ENCODE assay signal across 7 cellular contexts in genomic region chr17:76071497-76072148, GRCh38. TPM values are rescaled to one million over a fixed set of nuclear protein-coding genes. Genes with fewer than 3 reads are reported as not detected.
DNase-seq lines count a peak whose midpoint lies in the region; ATAC-seq and TF ChIP-seq lines count a peak whose summit lies in the region.

No MANE protein-coding gene starts in this region.

- H3K4me3 ChIP-seq in H7 (ENCODE audit: insufficient read depth, low read depth, low read length), result peak overlapping the region; percentile 71
- H3K4me3 ChIP-seq in WERI-Rb-1 (ENCODE audit: low read depth, low read length), result peak overlapping the region; percentile 78
- peak overlapping the region; percentile 93 for H3K4me3 ChIP-seq in fibroblast of mammary gland (ENCODE audit: control insufficient read depth, low read depth, low read length)
- H3K4me3 ChIP-seq in skeletal muscle satellite cell (ENCODE audit: low read length), result peak overlapping the region; percentile 78

- H3K36me3 ChIP-seq in H7 (replicated peaks; ENCODE audit: control insufficient read depth, insufficient read depth, low read length) (peaks cover 7% of the 10 kb centered on the region), WERI-Rb-1 (peaks cover 36% of the 10 kb centered on the region), skeletal muscle satellite cell (ENCODE audit: insufficient read depth, low read length) (peaks cover 14% of the 10 kb centered on the region)

- TF ChIP-seq CTCF in WERI-Rb-1 (IDR thresholded peaks at IDR 0.05; ENCODE audit: low read depth, low read length) (no peak), fibroblast of mammary gland (conservative IDR thresholded peaks at IDR 0.05; ENCODE audit: control insufficient read depth, insufficient read depth, low read depth, low read length) (no peak)

- H3K9ac ChIP-seq in skeletal muscle satellite cell (ENCODE audit: low read depth, low read length), result peak overlapping the region; percentile 97

- no peak for ATAC-seq in HG02763 (IDR thresholded peaks at IDR 0.05; ENCODE audit: unreplicated experiment)

- peaks cover 8% of the 10 kb centered on the region for H3K4me1 ChIP-seq in skeletal muscle satellite cell (ENCODE audit: control insufficient read depth, insufficient read depth, low read length)

- peaks cover 33% of the 10 kb centered on the region for H3K27me3 ChIP-seq in H7 (ENCODE audit: control insufficient read depth, insufficient read depth, low read length)
- H3K27me3 ChIP-seq in WERI-Rb-1 (ENCODE audit: insufficient read depth, low read depth, severe bottlenecking), result peaks cover 14% of the 10 kb centered on the region
- peaks cover 30% of the 10 kb centered on the region for H3K27me3 ChIP-seq in skeletal muscle satellite cell (ENCODE audit: control insufficient read depth, insufficient read depth, low read length)

- peak overlapping the region; percentile 92 for H3K4me2 ChIP-seq in skeletal muscle satellite cell (ENCODE audit: low read length)

- DNase-seq in H7 (no peak), WERI-Rb-1 (no peak), fibroblast of mammary gland (ENCODE audit: low read depth) (no peak), NCI-H1694 treated with DMSO at 0.1 percent for 48 hours (lab: John Stamatoyannopoulos, UW) (no peak), GDM1 (lab: John Stamatoyannopoulos, UW) (no peak)

- peaks cover 3% of the 10 kb centered on the region for H3K9me3 ChIP-seq in WERI-Rb-1 (ENCODE audit: severe bottlenecking)
- H3K9me3 ChIP-seq in skeletal muscle satellite cell (replicated peaks; ENCODE audit: low read length), result no peaks in the 10 kb centered on the region

- peak overlapping the region; percentile 84 for H3K27ac ChIP-seq in WERI-Rb-1

RNA-seq across cellular contexts. Expression of gene SRP68, which starts 0.7 kb away (rescaled TPM):
- total RNA-seq in H7 (2014; rRNA removed; shearing (Covaris generic)), result 31.4 and 33.4 TPM in 2 replicates
- 27.5 and 30.4 TPM in 2 replicates for total RNA-seq in skeletal muscle satellite cell (2012; rRNA removed)

RNA-seq across cellular contexts. Expression of gene GALR2, which starts 3.0 kb away (rescaled TPM):
- total RNA-seq in H7 (2014; rRNA removed; shearing (Covaris generic)), result 1.8 and 2.0 TPM in 2 replicates
- total RNA-seq in skeletal muscle satellite cell (2012; rRNA removed), result 0.22 TPM in 1 of 2 replicates, not detected in the other

RNA-seq across cellular contexts. Expression of gene ZACN, which starts 7.4 kb away (rescaled TPM):
- total RNA-seq in H7 (2014; rRNA removed; shearing (Covaris generic)), result 0.48 and 0.59 TPM in 2 replicates
- not detected in 2 replicates for total RNA-seq in skeletal muscle satellite cell (2012; rRNA removed)

RNA-seq across cellular contexts. Expression of gene EXOC7, which starts 32.0 kb away (rescaled TPM):
- 80.3 and 87.7 TPM in 2 replicates for total RNA-seq in H7 (2014; rRNA removed; shearing (Covaris generic))
- total RNA-seq in skeletal muscle satellite cell (2012; rRNA removed), result 62.4 and 62.9 TPM in 2 replicates

RNA-seq across cellular contexts. Expression of gene EVPL, which starts 44.5 kb away (rescaled TPM):
- 0.26 TPM in 1 of 2 replicates, not detected in the other for total RNA-seq in H7 (2014; rRNA removed; shearing (Covaris generic))
- total RNA-seq in skeletal muscle satellite cell (2012; rRNA removed), result not detected in 2 replicates
